Comparison of ENCODE assay signal across 25 cellular contexts in the genomic region with DNA sequence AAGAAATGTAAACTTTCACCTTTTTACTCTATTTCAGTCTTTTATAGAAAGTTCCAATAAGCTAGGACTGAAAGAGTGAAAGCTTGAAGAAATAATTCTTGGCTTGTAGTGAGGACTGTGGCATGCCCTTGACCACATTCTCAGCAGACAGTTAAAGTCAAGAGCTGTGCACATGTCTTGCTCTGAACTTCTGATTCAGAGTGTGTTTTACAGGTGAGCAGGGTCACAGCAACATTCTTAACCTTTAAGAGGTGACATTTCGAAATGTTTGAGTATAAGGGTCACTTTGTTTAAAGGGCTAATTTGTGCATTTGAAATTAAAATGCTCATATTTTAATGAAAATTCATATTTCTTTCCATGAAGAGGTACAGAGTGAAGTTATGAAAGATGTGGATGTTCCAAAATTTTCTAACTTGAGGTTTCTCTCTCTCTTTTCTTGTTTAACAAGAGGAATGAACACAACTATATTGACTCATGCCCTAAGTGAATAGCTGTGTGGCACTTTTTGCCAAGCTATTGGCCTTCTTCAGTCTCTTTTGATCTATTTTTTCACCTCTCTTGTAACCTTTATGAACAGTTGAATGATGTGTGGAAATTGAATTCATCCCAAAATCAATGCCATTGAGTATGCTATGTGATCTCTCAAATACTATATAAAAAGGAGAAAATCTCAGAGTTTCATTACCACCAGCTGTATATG.
"Had no signal": no experiment of that assay in that cellular context is flagged by ENCODE, and none has a peak within 500 bp of the region (broad histone marks: within the 10 kb centered on the region; RNA-seq: fewer than 3 reads in every experiment).

No MANE protein-coding gene starts in this region.

- ATAC-seq: effector memory CD8-positive, alpha-beta T cell; esophagus mucosa; gastrocnemius medialis; heart right ventricle; left colon; lower lobe of right lung; mucosa of descending colon had no signal

- H3K36me3 ChIP-seq: colonic mucosa, esophagus squamous epithelium, gastrocnemius medialis, heart right ventricle, left ventricle myocardium inferior, lower lobe of right lung had no signal

- H3K4me1 ChIP-seq: colonic mucosa, esophagus squamous epithelium, gastrocnemius medialis, heart right ventricle, left ventricle myocardium inferior, lower lobe of right lung had no signal

- H3K27ac ChIP-seq: colonic mucosa, epithelial cell of prostate, esophagus squamous epithelium, gastrocnemius medialis, heart right ventricle, left ventricle myocardium inferior, lower lobe of right lung had no signal

- H3K4me3 ChIP-seq: colonic mucosa, esophagus squamous epithelium, gastrocnemius medialis, heart right ventricle, left ventricle myocardium inferior, lower lobe of right lung, mucosa of descending colon had no signal

- H3K27me3 ChIP-seq: colonic mucosa, esophagus squamous epithelium, gastrocnemius medialis, heart right ventricle had no signal

- H3K9me3 ChIP-seq: colonic mucosa, esophagus squamous epithelium, gastrocnemius medialis, mucosa of descending colon had no signal

- DNase-seq: cerebellar nuclear complex; colonic mucosa; cortex of kidney; effector CD8-positive, alpha-beta T cell; effector memory CD8-positive, alpha-beta T cell; endodermal cell; erythroblast; esophagus squamous epithelium; foreskin fibroblast; foreskin melanocyte; gastrocnemius medialis; glutamatergic neuron; head of caudate nucleus; heart right ventricle; hippocampal formation; islet precursor cell; kidney; kidney glomerular epithelial cell; left colon; left ventricle myocardium inferior; lower lobe of right lung; mesenchymal stem cell; mucosa of descending colon had no signal
